In the genomic region with DNA sequence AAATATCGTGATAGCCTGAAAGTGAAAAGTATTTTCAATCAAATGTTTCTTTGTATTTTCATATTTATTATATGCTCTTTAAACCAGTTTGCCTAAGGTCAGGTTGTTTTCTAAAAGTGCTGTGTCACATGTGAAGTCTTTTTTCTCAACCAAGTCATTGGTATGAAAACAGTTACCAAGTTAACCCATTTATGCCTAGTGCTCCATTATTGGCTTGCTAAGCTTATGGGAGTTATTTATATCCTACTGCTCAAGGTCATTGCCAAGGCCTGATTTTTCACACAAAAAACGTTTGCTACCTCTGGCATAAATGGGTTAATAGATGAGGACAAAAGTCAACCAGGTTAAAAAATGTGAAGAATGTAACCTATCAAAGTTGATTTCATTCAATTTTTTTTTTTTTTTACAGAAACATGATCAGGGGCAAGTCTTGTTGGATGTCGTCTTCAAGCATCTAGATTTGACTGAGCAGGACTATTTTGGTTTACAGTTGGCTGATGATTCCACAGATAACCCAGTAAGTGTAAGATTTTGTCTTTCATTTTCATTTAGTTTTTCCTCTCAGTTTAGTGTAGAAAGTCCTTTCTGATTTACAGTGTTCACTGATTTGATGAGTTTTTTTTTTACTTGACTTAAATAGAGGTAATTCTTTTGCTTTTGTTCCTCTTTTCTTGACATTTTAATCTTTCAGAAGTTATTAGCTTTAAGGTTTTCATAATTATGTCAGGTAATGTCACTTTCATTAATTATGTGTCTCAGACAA, we compare ENCODE assay signal across 2 cellular contexts.
A peak's percentile ranks its signal among the peaks of the same experiment; 100 is the strongest.
TF ChIP-seq lines count a peak whose summit lies in the region.

No MANE protein-coding gene starts in this region.

TF ChIP-seq in K562, 482 proteins besides CTCF, POLR2A, EP300 and RAD21 (continued from another document and continues in another):
- TF ChIP-seq, protein P1, sequence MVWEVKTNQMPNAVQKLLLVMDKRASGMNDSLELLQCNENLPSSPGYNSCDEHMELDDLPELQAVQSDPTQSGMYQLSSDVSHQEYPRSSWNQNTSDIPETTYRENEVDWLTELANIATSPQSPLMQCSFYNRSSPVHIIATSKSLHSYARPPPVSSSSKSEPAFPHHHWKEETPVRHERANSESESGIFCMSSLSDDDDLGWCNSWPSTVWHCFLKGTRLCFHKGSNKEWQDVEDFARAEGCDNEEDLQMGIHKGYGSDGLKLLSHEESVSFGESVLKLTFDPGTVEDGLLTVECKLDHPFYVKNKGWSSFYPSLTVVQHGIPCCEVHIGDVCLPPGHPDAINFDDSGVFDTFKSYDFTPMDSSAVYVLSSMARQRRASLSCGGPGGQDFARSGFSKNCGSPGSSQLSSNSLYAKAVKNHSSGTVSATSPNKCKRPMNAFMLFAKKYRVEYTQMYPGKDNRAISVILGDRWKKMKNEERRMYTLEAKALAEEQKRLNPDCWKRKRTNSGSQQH (CRISPR knock-in tag; IDR thresholded peaks at IDR 0.05): no peak
- no peak for TF ChIP-seq ZNF197 (CRISPR knock-in tag; IDR thresholded peaks at IDR 0.05; ENCODE audit: low read depth)
- TF ChIP-seq CREM (IDR thresholded peaks at IDR 0.05; ENCODE audit: low read depth): no peak
- peak; percentile 17; the same call in 1 of the 2 replicates for TF ChIP-seq MAFK (IDR thresholded peaks at IDR 0.05; ENCODE audit: low read length)
- TF ChIP-seq TEAD4 (IDR thresholded peaks at IDR 0.05; ENCODE audit: low read length): no peak
- TF ChIP-seq TEAD4 (CRISPR knock-in tag; IDR thresholded peaks at IDR 0.05; ENCODE audit: borderline replicate concordance): no peak
- TF ChIP-seq FOXA1 (IDR thresholded peaks at IDR 0.05; ENCODE audit: borderline replicate concordance): no peak
- TF ChIP-seq ZNF766 (CRISPR knock-in tag; conservative IDR thresholded peaks at IDR 0.05): no peak
- no peak for TF ChIP-seq HDAC2 (IDR thresholded peaks at IDR 0.05)
- TF ChIP-seq ZNF316 (IDR thresholded peaks at IDR 0.05): peak; percentile 82
- TF ChIP-seq, protein P2, sequence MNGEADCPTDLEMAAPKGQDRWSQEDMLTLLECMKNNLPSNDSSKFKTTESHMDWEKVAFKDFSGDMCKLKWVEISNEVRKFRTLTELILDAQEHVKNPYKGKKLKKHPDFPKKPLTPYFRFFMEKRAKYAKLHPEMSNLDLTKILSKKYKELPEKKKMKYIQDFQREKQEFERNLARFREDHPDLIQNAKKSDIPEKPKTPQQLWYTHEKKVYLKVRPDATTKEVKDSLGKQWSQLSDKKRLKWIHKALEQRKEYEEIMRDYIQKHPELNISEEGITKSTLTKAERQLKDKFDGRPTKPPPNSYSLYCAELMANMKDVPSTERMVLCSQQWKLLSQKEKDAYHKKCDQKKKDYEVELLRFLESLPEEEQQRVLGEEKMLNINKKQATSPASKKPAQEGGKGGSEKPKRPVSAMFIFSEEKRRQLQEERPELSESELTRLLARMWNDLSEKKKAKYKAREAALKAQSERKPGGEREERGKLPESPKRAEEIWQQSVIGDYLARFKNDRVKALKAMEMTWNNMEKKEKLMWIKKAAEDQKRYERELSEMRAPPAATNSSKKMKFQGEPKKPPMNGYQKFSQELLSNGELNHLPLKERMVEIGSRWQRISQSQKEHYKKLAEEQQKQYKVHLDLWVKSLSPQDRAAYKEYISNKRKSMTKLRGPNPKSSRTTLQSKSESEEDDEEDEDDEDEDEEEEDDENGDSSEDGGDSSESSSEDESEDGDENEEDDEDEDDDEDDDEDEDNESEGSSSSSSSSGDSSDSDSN (IDR thresholded peaks at IDR 0.05; ENCODE audit: borderline replicate concordance in 1 of 2, low read depth in 2 of 2, low read length in 2 of 2): no peak
- TF ChIP-seq ZNF311 (CRISPR knock-in tag; IDR thresholded peaks at IDR 0.05): no peak
- TF ChIP-seq, protein P3, sequence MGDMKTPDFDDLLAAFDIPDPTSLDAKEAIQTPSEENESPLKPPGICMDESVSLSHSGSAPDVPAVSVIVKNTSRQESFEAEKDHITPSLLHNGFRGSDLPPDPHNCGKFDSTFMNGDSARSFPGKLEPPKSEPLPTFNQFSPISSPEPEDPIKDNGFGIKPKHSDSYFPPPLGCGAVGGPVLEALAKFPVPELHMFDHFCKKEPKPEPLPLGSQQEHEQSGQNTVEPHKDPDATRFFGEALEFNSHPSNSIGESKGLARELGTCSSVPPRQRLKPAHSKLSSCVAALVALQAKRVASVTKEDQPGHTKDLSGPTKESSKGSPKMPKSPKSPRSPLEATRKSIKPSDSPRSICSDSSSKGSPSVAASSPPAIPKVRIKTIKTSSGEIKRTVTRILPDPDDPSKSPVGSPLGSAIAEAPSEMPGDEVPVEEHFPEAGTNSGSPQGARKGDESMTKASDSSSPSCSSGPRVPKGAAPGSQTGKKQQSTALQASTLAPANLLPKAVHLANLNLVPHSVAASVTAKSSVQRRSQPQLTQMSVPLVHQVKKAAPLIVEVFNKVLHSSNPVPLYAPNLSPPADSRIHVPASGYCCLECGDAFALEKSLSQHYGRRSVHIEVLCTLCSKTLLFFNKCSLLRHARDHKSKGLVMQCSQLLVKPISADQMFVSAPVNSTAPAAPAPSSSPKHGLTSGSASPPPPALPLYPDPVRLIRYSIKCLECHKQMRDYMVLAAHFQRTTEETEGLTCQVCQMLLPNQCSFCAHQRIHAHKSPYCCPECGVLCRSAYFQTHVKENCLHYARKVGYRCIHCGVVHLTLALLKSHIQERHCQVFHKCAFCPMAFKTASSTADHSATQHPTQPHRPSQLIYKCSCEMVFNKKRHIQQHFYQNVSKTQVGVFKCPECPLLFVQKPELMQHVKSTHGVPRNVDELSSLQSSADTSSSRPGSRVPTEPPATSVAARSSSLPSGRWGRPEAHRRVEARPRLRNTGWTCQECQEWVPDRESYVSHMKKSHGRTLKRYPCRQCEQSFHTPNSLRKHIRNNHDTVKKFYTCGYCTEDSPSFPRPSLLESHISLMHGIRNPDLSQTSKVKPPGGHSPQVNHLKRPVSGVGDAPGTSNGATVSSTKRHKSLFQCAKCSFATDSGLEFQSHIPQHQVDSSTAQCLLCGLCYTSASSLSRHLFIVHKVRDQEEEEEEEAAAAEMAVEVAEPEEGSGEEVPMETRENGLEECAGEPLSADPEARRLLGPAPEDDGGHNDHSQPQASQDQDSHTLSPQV (IDR thresholded peaks at IDR 0.05): peak; percentile 44; the same call in 1 of the 2 replicates
- TF ChIP-seq SNIP1 (IDR thresholded peaks at IDR 0.05; ENCODE audit: low read depth): no peak
- no peak for TF ChIP-seq MIER1 (IDR thresholded peaks at IDR 0.05; ENCODE audit: low read depth)
- TF ChIP-seq MAFF (IDR thresholded peaks at IDR 0.05; ENCODE audit: low read length): peak; percentile 50
- 0 out of 2 replicates have a peak, but pooled peaks have one; percentile 30 for TF ChIP-seq ZBTB17 (CRISPR knock-in tag; IDR thresholded peaks at IDR 0.05)
- TF ChIP-seq C11orf30 (IDR thresholded peaks at IDR 0.05; ENCODE audit: low read depth): peak; percentile 76
- TF ChIP-seq ZNF3 (CRISPR knock-in tag; IDR thresholded peaks at IDR 0.05): no peak
- TF ChIP-seq, protein P4, sequence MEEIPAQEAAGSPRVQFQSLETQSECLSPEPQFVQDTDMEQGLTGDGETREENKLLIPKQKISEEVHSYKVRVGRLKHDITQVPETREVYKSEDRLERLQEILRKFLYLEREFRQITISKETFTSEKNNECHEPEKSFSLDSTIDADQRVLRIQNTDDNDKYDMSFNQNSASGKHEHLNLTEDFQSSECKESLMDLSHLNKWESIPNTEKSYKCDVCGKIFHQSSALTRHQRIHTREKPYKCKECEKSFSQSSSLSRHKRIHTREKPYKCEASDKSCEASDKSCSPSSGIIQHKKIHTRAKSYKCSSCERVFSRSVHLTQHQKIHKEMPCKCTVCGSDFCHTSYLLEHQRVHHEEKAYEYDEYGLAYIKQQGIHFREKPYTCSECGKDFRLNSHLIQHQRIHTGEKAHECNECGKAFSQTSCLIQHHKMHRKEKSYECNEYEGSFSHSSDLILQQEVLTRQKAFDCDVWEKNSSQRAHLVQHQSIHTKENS (CRISPR knock-in tag; IDR thresholded peaks at IDR 0.05): no peak
- peak; percentile 77 for TF ChIP-seq NFE2 (IDR thresholded peaks at IDR 0.05; ENCODE audit: low read depth)

TF ChIP-seq in HEK293T, 16 proteins besides CTCF, POLR2A, EP300 and RAD21 (continued from another document):
- TF ChIP-seq SP1 (IDR thresholded peaks at IDR 0.05): no peak
- no peak for TF ChIP-seq ELF4 (IDR thresholded peaks at IDR 0.05)
- TF ChIP-seq FOXM1 (IDR thresholded peaks at IDR 0.05; ENCODE audit: borderline replicate concordance): no peak
- no peak for TF ChIP-seq TARDBP (IDR thresholded peaks at IDR 0.05)
- TF ChIP-seq SUZ12 (IDR thresholded peaks at IDR 0.05): no peak
- TF ChIP-seq NFRKB (IDR thresholded peaks at IDR 0.05): no peak
- no peak for TF ChIP-seq ZNF384 (IDR thresholded peaks at IDR 0.05)
- no peak for TF ChIP-seq CTBP1 (IDR thresholded peaks at IDR 0.05; ENCODE audit: borderline replicate concordance)
- no peak for TF ChIP-seq ARNT (IDR thresholded peaks at IDR 0.05)
- TF ChIP-seq HDGF (IDR thresholded peaks at IDR 0.05; ENCODE audit: borderline replicate concordance): no peak
